39 cellular contexts compared by ENCODE assay signal in genomic region chr3:98433764-98434163, GRCh38. TPM values are rescaled to one million over a fixed set of nuclear protein-coding genes. Genes with fewer than 3 reads are reported as not detected.
"Had no signal": no experiment of that assay in that cellular context is flagged by ENCODE, and none has a peak within 500 bp of the region (broad histone marks: within the 10 kb centered on the region; RNA-seq: fewer than 3 reads in every experiment).

No MANE protein-coding gene starts in this region.

- H3K4me2 ChIP-seq: hepatocyte had no signal

- DNase-seq: activated CD4-positive, alpha-beta memory T cell treated with anti-CD3 and anti-CD28 coated beads, Interleukin-2, amount 10 ng/mL, durations not matched to agents 7 days and 5 days; activated CD4-positive, alpha-beta T cell treated with anti-CD3 and anti-CD28 coated beads for 1 hour; activated CD4-positive, alpha-beta T cell treated with anti-CD3 and anti-CD28 coated beads for 4 hours; activated CD4-positive, alpha-beta T cell treated with anti-CD3 and anti-CD28 coated beads, Interleukin-2, amount 10 ng/mL, durations not matched to agents 7 days and 5 days; activated CD4-positive, alpha-beta T cell treated with anti-CD3 and anti-CD28 coated beads, Interleukin-2, amount 50 U/mL, for 4 hours; activated CD8-positive, alpha-beta memory T cell treated with anti-CD3 and anti-CD28 coated beads, Interleukin-2, amount 50 U/mL, for 48 hours; activated gamma-delta T cell; activated naive CD4-positive, alpha-beta T cell; activated naive CD4-positive, alpha-beta T cell treated with anti-CD3 and anti-CD28 coated beads, Interleukin-2, amount 10 ng/mL, durations not matched to agents 7 days and 5 days; activated naive CD8-positive, alpha-beta T cell treated with anti-CD3 and anti-CD28 coated beads, Interleukin-2, amount 10 ng/mL, durations not matched to agents 7 days and 5 days; activated T-cell treated with anti-CD3 and anti-CD28 coated beads for 4 hours; activated T-cell treated with anti-CD3 and anti-CD28 coated beads, Interleukin-2, amount 50 U/mL, for 24 hours; activated T-cell treated with anti-CD3 and anti-CD28 coated beads, Interleukin-2, amount 50 U/mL, for 72 hours; amniotic stem cell; anterior cingulate cortex; brain microvascular endothelial cell; cortex of kidney; dermis blood vessel endothelial cell; effector CD8-positive, alpha-beta T cell; esophagus squamous epithelium; foreskin melanocyte; heart right ventricle; T-helper 2 cell had no signal

- H2AFZ ChIP-seq: hepatocyte had no signal

- H3K27ac ChIP-seq: brain microvascular endothelial cell, esophagus squamous epithelium, gastroesophageal sphincter, heart right ventricle, hepatocyte, VCaP had no signal

- H3K4me3 Mint-ChIP-seq: activated CD4-positive, alpha-beta memory T cell treated with anti-CD3 and anti-CD28 coated beads, Interleukin-2, amount 10 ng/mL, durations not matched to agents 7 days and 5 days; activated CD4-positive, alpha-beta T cell treated with anti-CD3 and anti-CD28 coated beads, Interleukin-2, amount 10 ng/mL, durations not matched to agents 7 days and 5 days; activated naive CD4-positive, alpha-beta T cell treated with anti-CD3 and anti-CD28 coated beads, Interleukin-2, amount 10 ng/mL, durations not matched to agents 7 days and 5 days; activated naive CD8-positive, alpha-beta T cell treated with anti-CD3 and anti-CD28 coated beads, Interleukin-2, amount 10 ng/mL, durations not matched to agents 7 days and 5 days; activated T-cell treated with anti-CD3 and anti-CD28 coated beads, Interleukin-2, amount 50 U/mL, for 24 hours; activated T-cell treated with anti-CD3 and anti-CD28 coated beads, Interleukin-2, amount 50 U/mL, for 72 hours; WTC11 had no signal

- H3K27ac Mint-ChIP-seq: activated CD4-positive, alpha-beta memory T cell treated with anti-CD3 and anti-CD28 coated beads, Interleukin-2, amount 10 ng/mL, durations not matched to agents 7 days and 5 days; activated CD4-positive, alpha-beta T cell treated with anti-CD3 and anti-CD28 coated beads, Interleukin-2, amount 10 ng/mL, durations not matched to agents 7 days and 5 days; activated naive CD4-positive, alpha-beta T cell treated with anti-CD3 and anti-CD28 coated beads, Interleukin-2, amount 10 ng/mL, durations not matched to agents 7 days and 5 days; activated naive CD4-positive, alpha-beta T cell treated with anti-CD3 and anti-CD28 coated beads, Interleukin-2, amount 50 U/mL, for 72 hours; activated naive CD8-positive, alpha-beta T cell treated with anti-CD3 and anti-CD28 coated beads, Interleukin-2, amount 10 ng/mL, durations not matched to agents 7 days and 5 days; activated T-cell treated with anti-CD3 and anti-CD28 coated beads, Interleukin-2, amount 50 U/mL, for 24 hours; activated T-cell treated with anti-CD3 and anti-CD28 coated beads, Interleukin-2, amount 50 U/mL, for 72 hours; WTC11 had no signal

- FAIRE-seq: astrocyte, bronchial epithelial cell, colon, TTC549 had no signal

- H3K79me2 ChIP-seq: hepatocyte had no signal

- H3K4me3 ChIP-seq: esophagus squamous epithelium, gastroesophageal sphincter, heart right ventricle, hepatocyte had no signal

- H3K36me3 ChIP-seq: brain microvascular endothelial cell, esophagus squamous epithelium, gastroesophageal sphincter, heart right ventricle had no signal

- ATAC-seq: activated naive CD4-positive, alpha-beta T cell treated with anti-CD3 and anti-CD28 coated beads, Interleukin-2, amount 50 U/mL, for 72 hours; activated T-cell treated with anti-CD3 and anti-CD28 coated beads, Interleukin-2, amount 50 U/mL, for 72 hours; gastroesophageal sphincter; heart right ventricle; WTC11 had no signal

- H3K27me3 Mint-ChIP-seq: activated CD4-positive, alpha-beta memory T cell treated with anti-CD3 and anti-CD28 coated beads, Interleukin-2, amount 10 ng/mL, durations not matched to agents 7 days and 5 days had no signal

- H3K4me1 ChIP-seq: esophagus squamous epithelium, gastroesophageal sphincter, heart right ventricle had no signal

- H3K4me1 Mint-ChIP-seq: activated CD4-positive, alpha-beta memory T cell treated with anti-CD3 and anti-CD28 coated beads, Interleukin-2, amount 10 ng/mL, durations not matched to agents 7 days and 5 days; activated CD4-positive, alpha-beta T cell treated with anti-CD3 and anti-CD28 coated beads, Interleukin-2, amount 10 ng/mL, durations not matched to agents 7 days and 5 days; activated naive CD4-positive, alpha-beta T cell treated with anti-CD3 and anti-CD28 coated beads, Interleukin-2, amount 10 ng/mL, durations not matched to agents 7 days and 5 days; activated naive CD8-positive, alpha-beta T cell treated with anti-CD3 and anti-CD28 coated beads, Interleukin-2, amount 10 ng/mL, durations not matched to agents 7 days and 5 days; WTC11 had no signal

- H3K27me3 ChIP-seq: brain microvascular endothelial cell, esophagus squamous epithelium, gastroesophageal sphincter, heart right ventricle, hepatocyte had no signal

RNA-seq across cellular contexts. Expression of gene OR5K1, which starts 29.2 kb away (rescaled TPM):
- total RNA-seq: activated CD4-positive, alpha-beta memory T cell treated with anti-CD3 and anti-CD28 coated beads, Interleukin-2, amount 10 ng/mL, durations not matched to agents 7 days and 5 days; activated CD4-positive, alpha-beta T cell treated with anti-CD3 and anti-CD28 coated beads, Interleukin-2, amount 10 ng/mL, durations not matched to agents 7 days and 5 days; activated naive CD4-positive, alpha-beta T cell treated with anti-CD3 and anti-CD28 coated beads, Interleukin-2, amount 50 U/mL, for 72 hours; activated naive CD8-positive, alpha-beta T cell treated with anti-CD3 and anti-CD28 coated beads, Interleukin-2, amount 10 ng/mL, durations not matched to agents 7 days and 5 days; activated T-cell treated with anti-CD3 and anti-CD28 coated beads, Interleukin-2, amount 50 U/mL, for 72 hours; astrocyte; bronchial epithelial cell; cardiac septum; chondrocyte; dermis blood vessel endothelial cell; epithelial cell of proximal tubule; esophagus squamous epithelium; fibroblast of lung; fibroblast of villous mesenchyme; gastroesophageal sphincter; glomerular endothelial cell; heart right ventricle; hepatocyte; T-helper 1 cell treated with Interleukin-12 subunit alpha and Interleukin-12 subunit beta and Interleukin-4 antibody, amounts not matched to agents 30 ng/mL and 1 ng/mL, for 36 hours; WTC11 had no signal
- polyA plus RNA-seq: fibroblast of lung, heart right ventricle, hepatocyte had no signal

RNA-seq across cellular contexts. Expression of gene OR5K3, which starts 43.3 kb away (rescaled TPM):
- total RNA-seq: activated CD4-positive, alpha-beta memory T cell treated with anti-CD3 and anti-CD28 coated beads, Interleukin-2, amount 10 ng/mL, durations not matched to agents 7 days and 5 days; activated CD4-positive, alpha-beta T cell treated with anti-CD3 and anti-CD28 coated beads, Interleukin-2, amount 10 ng/mL, durations not matched to agents 7 days and 5 days; activated naive CD4-positive, alpha-beta T cell treated with anti-CD3 and anti-CD28 coated beads, Interleukin-2, amount 50 U/mL, for 72 hours; activated naive CD8-positive, alpha-beta T cell treated with anti-CD3 and anti-CD28 coated beads, Interleukin-2, amount 10 ng/mL, durations not matched to agents 7 days and 5 days; activated T-cell treated with anti-CD3 and anti-CD28 coated beads, Interleukin-2, amount 50 U/mL, for 72 hours; astrocyte; bronchial epithelial cell; cardiac septum; chondrocyte; dermis blood vessel endothelial cell; epithelial cell of proximal tubule; esophagus squamous epithelium; fibroblast of lung; fibroblast of villous mesenchyme; gastroesophageal sphincter; glomerular endothelial cell; heart right ventricle; hepatocyte; T-helper 1 cell treated with Interleukin-12 subunit alpha and Interleukin-12 subunit beta and Interleukin-4 antibody, amounts not matched to agents 30 ng/mL and 1 ng/mL, for 36 hours; WTC11 had no signal
- polyA plus RNA-seq: fibroblast of lung, heart right ventricle, hepatocyte had no signal
